In genomic region chr7:23597064-23597907, GRCh38 we compare ENCODE assay signal across 1 cellular context.
A peak's percentile ranks its signal among the peaks of the same experiment; 100 is the strongest.
TF ChIP-seq lines count a peak whose summit lies in the region.

CCDC126 (plus strand) TSS chr7:23597382; CDS start chr7:23611316, 13,934 bp downstream.

TF ChIP-seq in HepG2, 621 proteins besides CTCF, POLR2A, EP300 and RAD21 (continued from another document):
- TF ChIP-seq MNT (IDR thresholded peaks at IDR 0.05), result 0 out of 2 replicates have a peak, but pooled peaks have one; percentile 16
- no peak for TF ChIP-seq RFXANK (CRISPR knock-in tag; IDR thresholded peaks at IDR 0.05)
- TF ChIP-seq U2AF2 (IDR thresholded peaks at IDR 0.05; ENCODE audit: low read depth, low read length), result no peak
- no peak for TF ChIP-seq ZNF704 (CRISPR knock-in tag; IDR thresholded peaks at IDR 0.05; ENCODE audit: borderline replicate concordance)
- 0 out of 2 replicates have a peak, but pooled peaks have one; percentile 63 for TF ChIP-seq ZNF34 (CRISPR knock-in tag; IDR thresholded peaks at IDR 0.05; ENCODE audit: borderline replicate concordance)
- TF ChIP-seq SAP130 (CRISPR knock-in tag; IDR thresholded peaks at IDR 0.05; ENCODE audit: low read depth), result peak; percentile 89
- no peak; the same call in none of the 2 replicates for TF ChIP-seq HDAC1 (CRISPR knock-in tag; IDR thresholded peaks at IDR 0.05)
- TF ChIP-seq ZNF547 (CRISPR knock-in tag; IDR thresholded peaks at IDR 0.05), result peak; percentile 88; the same call in 1 of the 2 replicates
- TF ChIP-seq ZNF644 (CRISPR knock-in tag; IDR thresholded peaks at IDR 0.05; ENCODE audit: low read depth), result peak; percentile 86
